In genomic region chr18:11970466-11971220, GRCh38 we compare ENCODE assay signal across 25 cellular contexts.
"Had no signal": no experiment of that assay in that cellular context is flagged by ENCODE, and none has a peak within 500 bp of the region (broad histone marks: within the 10 kb centered on the region; RNA-seq: fewer than 3 reads in every experiment).

No MANE protein-coding gene starts in this region.

- H3K9ac ChIP-seq: KMS-11 had no signal

- ATAC-seq: activated CD8-positive, alpha-beta memory T cell treated with anti-CD3 and anti-CD28 coated beads, Interleukin-2, amount 10 ng/mL, durations not matched to agents 7 days and 5 days; activated T-helper 17 cell treated with anti-CD3 and anti-CD28 coated beads, Interleukin-2, amount 50 U/mL, for 72 hours; T-cell had no signal

- H3K36me3 ChIP-seq: brain microvascular endothelial cell had no signal

- H2AFZ ChIP-seq: PC-9 had no signal

- H3K4me2 ChIP-seq: KMS-11, PC-9 had no signal

- H3K27ac ChIP-seq: brain microvascular endothelial cell, KMS-11, PC-9 had no signal

- H3K27me3 ChIP-seq: brain microvascular endothelial cell had no signal

- H3K4me3 ChIP-seq: PC-9 had no signal

- FAIRE-seq: TTC549 had no signal

- DNase-seq: activated B cell treated with CpG ODN at 0.5 μM for 24 hours; activated CD4-positive, alpha-beta T cell treated with anti-CD3 and anti-CD28 coated beads for 1 hour; activated CD4-positive, alpha-beta T cell treated with anti-CD3 and anti-CD28 coated beads, Interleukin-2, amount 10 ng/mL, durations not matched to agents 24 days and 14 days; activated CD4-positive, alpha-beta T cell treated with anti-CD3 and anti-CD28 coated beads, Interleukin-2, amount 50 U/mL, for 48 hours; activated CD8-positive, alpha-beta memory T cell treated with anti-CD3 and anti-CD28 coated beads, Interleukin-2, amount 10 ng/mL, durations not matched to agents 7 days and 5 days; activated gamma-delta T cell; activated naive CD4-positive, alpha-beta T cell treated with anti-CD3 and anti-CD28 coated beads for 36 hours; activated T-cell treated with anti-CD3 and anti-CD28 coated beads, Interleukin-2, amount 50 U/mL, for 48 hours; brain microvascular endothelial cell; caudate nucleus; MM.1S; NCI-H1105; NCI-H1436; NCI-H1694 treated with DMSO at 0.1 percent for 48 hours; NCI-H2029 treated with DMSO at 0.1 percent for 48 hours; NCI-H446; NCI-H524; PC-9; SHP77 treated with DMSO at 0.1 percent for 48 hours; T-cell; T-helper 2 cell; T1000 had no signal
